ENCODE assay signal across 15 cellular contexts in the genomic region with DNA sequence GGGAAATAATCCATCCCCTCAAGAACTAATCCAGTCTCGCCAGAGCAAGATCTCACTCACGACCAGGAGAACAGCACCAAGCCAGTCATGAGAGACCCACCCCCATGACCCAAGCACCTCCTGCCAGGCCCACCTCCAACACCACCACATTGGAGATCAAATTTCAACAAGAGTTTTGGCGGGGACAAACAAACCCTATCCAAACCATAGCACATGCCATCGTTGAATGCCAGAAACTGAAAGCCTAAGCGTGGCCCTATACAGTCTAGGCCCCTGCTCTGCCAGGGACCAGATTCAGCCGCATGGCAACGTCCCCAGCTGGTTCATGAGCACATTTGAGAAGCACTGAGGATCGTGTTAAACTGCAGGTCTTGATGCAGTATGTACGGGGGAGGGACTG. TPM values are rescaled to one million over a fixed set of nuclear protein-coding genes. Genes with fewer than 3 reads are reported as not detected.
A peak's percentile ranks its signal among the peaks of the same experiment; 100 is the strongest.
DNase-seq lines count a peak whose midpoint lies in the region; ATAC-seq and TF ChIP-seq lines count a peak whose summit lies in the region.
"Had no signal": no experiment of that assay in that cellular context is flagged by ENCODE, and none has a peak within 500 bp of the region (broad histone marks: within the 10 kb centered on the region; RNA-seq: fewer than 3 reads in every experiment).

No MANE protein-coding gene starts in this region.

- peaks cover 16% of the 10 kb centered on the region for H3K9me3 Mint-ChIP-seq in endodermal cell
- no peaks in the 10 kb centered on the region for H3K9me3 Mint-ChIP-seq in T-cell
- no peaks in the 10 kb centered on the region for H3K9me3 Mint-ChIP-seq in CD4-positive, alpha-beta T cell
- H3K9me3 Mint-ChIP-seq: CD8-positive, alpha-beta memory T cell had no signal

- DNase-seq in activated effector memory CD4-positive, alpha-beta T cell treated with anti-CD3 and anti-CD28 coated beads, Interleukin-2, amount 50 U/mL, for 16 hours, result peak; percentile 12
- no peak for DNase-seq in activated effector memory CD4-positive, alpha-beta T cell treated with Interleukin-2 at 50 U/mL for 16 hours
- peak; percentile 46 for DNase-seq in RPMI8226
- peak; percentile 52 for DNase-seq in endodermal cell
- no peak for DNase-seq in T-cell
- no peak for DNase-seq in NCI-H2171 treated with DMSO at 0.1 percent for 48 hours (lab: John Stamatoyannopoulos, UW)
- DNase-seq in CD4-positive, alpha-beta T cell, result no peak
- DNase-seq: Caco-2; CD8-positive, alpha-beta memory T cell; DMS53; H7 had no signal

- no peaks in the 10 kb centered on the region for H3K9me3 ChIP-seq in endodermal cell (ENCODE audit: control insufficient read depth, low read length)
- H3K9me3 ChIP-seq in CD4-positive, alpha-beta T cell (ENCODE audit: control insufficient read depth, low read length), result no peaks in the 10 kb centered on the region

- H3K36me3 Mint-ChIP-seq in endodermal cell (ENCODE audit: low read depth) (no peaks in the 10 kb centered on the region), T-cell (no peaks in the 10 kb centered on the region)
- H3K36me3 Mint-ChIP-seq in CD4-positive, alpha-beta T cell (ENCODE audit: low read depth), result no peaks in the 10 kb centered on the region
- H3K36me3 Mint-ChIP-seq: CD14-positive monocyte; CD8-positive, alpha-beta memory T cell; IgD-negative memory B cell had no signal

- POLR2A ChIA-PET in T-cell (lab: Charles Lee), result no interaction called here
- POLR2A ChIA-PET in CD4-positive, alpha-beta T cell (lab: Charles Lee), result no interaction called here

- no peak overlapping the region for H3K4me3 ChIP-seq in endodermal cell (ENCODE audit: low read length)

- no peaks in the 10 kb centered on the region for H3K4me1 ChIP-seq in endodermal cell (ENCODE audit: control insufficient read depth, insufficient read depth, low read length)
- H3K4me1 ChIP-seq: Caco-2 had no signal

- no peaks in the 10 kb centered on the region for H3K36me3 ChIP-seq in endodermal cell (ENCODE audit: control insufficient read depth, insufficient read depth, low read length)

- ATAC-seq in T-cell (replicated peaks in 1 of 4) (no peak), HG02973 (IDR thresholded peaks at IDR 0.05; ENCODE audit: unreplicated experiment) (no peak)
- no peak for ATAC-seq in CD4-positive, alpha-beta T cell (ENCODE audit: poor library complexity)

- 83 to 85% methylated on average over 4 to 9 of the region's 9 CpGs for WGBS in endodermal cell (ENCODE audit: insufficient coverage in 1 of 2, insufficient read length in 1 of 2), 2 experiments

- CTCF ChIA-PET in T-cell (lab: Charles Lee), result no interaction called here
- CTCF ChIA-PET in CD4-positive, alpha-beta T cell (lab: Charles Lee), result no interaction called here

- H3K27ac Mint-ChIP-seq in endodermal cell, result peak overlapping the region; percentile 61
- H3K27ac Mint-ChIP-seq in T-cell, result no peak overlapping the region
- H3K27ac Mint-ChIP-seq in CD4-positive, alpha-beta T cell, result no peak overlapping the region
- H3K27ac Mint-ChIP-seq: CD14-positive monocyte, IgD-negative memory B cell had no signal

- intact Hi-C loops in CD4-positive, alpha-beta T cell (cut with DNase I, micrococcal nuclease), result no loop called here

- H3K4me1 Mint-ChIP-seq in endodermal cell, result peaks cover 4% of the 10 kb centered on the region
- H3K4me1 Mint-ChIP-seq in T-cell, result no peaks in the 10 kb centered on the region
- no peaks in the 10 kb centered on the region for H3K4me1 Mint-ChIP-seq in CD4-positive, alpha-beta T cell (ENCODE audit: low read depth)
- H3K4me1 Mint-ChIP-seq: CD14-positive monocyte; CD8-positive, alpha-beta memory T cell; IgD-negative memory B cell had no signal

- no peak for TF ChIP-seq CTCF in endodermal cell (conservative IDR thresholded peaks at IDR 0.05)
- TF ChIP-seq CTCF in CD4-positive, alpha-beta T cell (IDR thresholded peaks at IDR 0.05), result no peak

- H3K4me3 Mint-ChIP-seq in endodermal cell, result no peak overlapping the region
- no peak overlapping the region for H3K4me3 Mint-ChIP-seq in T-cell
- H3K4me3 Mint-ChIP-seq in CD4-positive, alpha-beta T cell, result no peak overlapping the region
- H3K4me3 Mint-ChIP-seq: CD14-positive monocyte; CD8-positive, alpha-beta memory T cell; IgD-negative memory B cell had no signal

- no peaks in the 10 kb centered on the region for H3K27me3 ChIP-seq in endodermal cell (ENCODE audit: control insufficient read depth, insufficient read depth, low read length, poor library complexity, severe bottlenecking)
- no peaks in the 10 kb centered on the region for H3K27me3 ChIP-seq in CD4-positive, alpha-beta T cell (ENCODE audit: control insufficient read depth, insufficient read depth, low read length)

- no peak overlapping the region for H3K27ac ChIP-seq in endodermal cell (ENCODE audit: low read depth, low read length)
- no peak overlapping the region for H3K27ac ChIP-seq in CD4-positive, alpha-beta T cell (ENCODE audit: low read depth, low read length)
- H3K27ac ChIP-seq: 22Rv1 had no signal

- H3K27me3 Mint-ChIP-seq in endodermal cell (ENCODE audit: insufficient read depth) (peaks cover 1% of the 10 kb centered on the region), T-cell (no peaks in the 10 kb centered on the region)
- H3K27me3 Mint-ChIP-seq in CD4-positive, alpha-beta T cell, result no peaks in the 10 kb centered on the region

- H3K9ac ChIP-seq in endodermal cell (ENCODE audit: extremely low read depth, low read length, poor library complexity, severe bottlenecking), result no peak overlapping the region

RNA-seq across cellular contexts. Expression of gene AXIN2, which starts 57.3 kb away (rescaled TPM):
- total RNA-seq in endodermal cell (10 to 100 TPM; 40.1 to 53.2 TPM), T-cell (10 to 100 TPM; 35.8 to 44.9 (median 40.2) TPM)
- 74.8 TPM for polyA plus RNA-seq in endodermal cell (2013, experiment 1 of 2)
- polyA plus RNA-seq in endodermal cell (2013, experiment 2 of 2), result 73.2 TPM
- 10 to 100 TPM; 47.9 to 49.8 TPM for total RNA-seq in CD4-positive, alpha-beta T cell

Comparison
In these comparisons a context has a peak if more than half of its experiments do, and no peak if none do; other contexts are left out.
1. DNase-seq: peak in activated effector memory CD4-positive, alpha-beta T cell treated with anti-CD3 and anti-CD28 coated beads, Interleukin-2, amount 50 U/mL, for 16 hours (single experiment), RPMI8226 (single experiment) and endodermal cell (single experiment); none in activated effector memory CD4-positive, alpha-beta T cell treated with Interleukin-2 at 50 U/mL for 16 hours (single experiment), T-cell (0 of 34), NCI-H2171 treated with DMSO at 0.1 percent for 48 hours (single experiment) and CD4-positive, alpha-beta T cell (0 of 10).